Comparison of ENCODE assay signal across 8 cellular contexts in the genomic region with DNA sequence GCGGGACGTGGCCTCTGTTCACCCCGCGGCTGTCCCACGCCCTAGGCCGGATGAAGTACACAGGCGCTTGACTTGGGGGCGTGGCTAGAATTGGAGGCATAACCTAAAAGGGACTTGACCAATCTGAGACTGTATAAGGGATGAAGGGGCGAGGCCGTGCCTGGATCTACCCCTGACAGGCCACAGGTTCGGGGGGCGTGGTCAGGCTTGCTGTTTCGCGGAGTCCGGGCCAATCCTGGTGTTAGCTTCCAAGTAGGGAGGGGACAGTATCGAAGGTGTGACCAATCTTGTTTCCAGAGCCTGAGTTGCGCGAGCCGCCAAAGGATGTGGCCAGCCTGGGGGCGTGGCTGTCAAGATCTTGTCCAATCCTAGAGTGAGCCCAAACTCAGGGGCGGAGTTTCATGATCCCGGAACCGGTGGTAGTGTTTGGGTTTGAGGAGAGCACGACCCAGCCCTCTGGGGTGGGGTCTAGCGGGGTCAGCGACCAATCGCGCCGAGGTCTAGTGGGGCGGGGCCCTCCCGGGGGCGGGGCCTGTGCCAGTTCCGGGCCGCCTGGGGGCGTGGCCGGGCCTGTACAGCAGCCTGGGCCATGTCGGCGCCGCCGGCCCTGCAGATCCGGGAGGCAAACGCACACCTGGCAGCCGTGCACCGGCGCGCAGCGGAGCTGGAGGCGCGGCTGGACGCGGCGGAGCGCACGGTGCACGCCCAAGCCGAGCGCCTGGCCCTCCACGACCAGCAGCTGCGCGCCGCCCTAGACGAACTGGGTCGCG. TPM values are rescaled to one million over a fixed set of nuclear protein-coding genes. Genes with fewer than 3 reads are reported as not detected.
DNase-seq lines count a peak whose midpoint lies in the region; ATAC-seq lines count a peak whose summit lies in the region.

A gene with protein sequence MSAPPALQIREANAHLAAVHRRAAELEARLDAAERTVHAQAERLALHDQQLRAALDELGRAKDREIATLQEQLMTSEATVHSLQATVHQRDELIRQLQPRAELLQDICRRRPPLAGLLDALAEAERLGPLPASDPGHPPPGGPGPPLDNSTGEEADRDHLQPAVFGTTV (plus strand): TSS at position 571 of the 770 bp plus-strand sequence. CDS start 19 bp downstream, at position 590.

- peaks cover 26% of the 10 kb centered on the region for H3K36me3 Mint-ChIP-seq in effector memory CD8-positive, alpha-beta T cell (ENCODE audit: insufficient read depth)

- H3K27me3 Mint-ChIP-seq in effector memory CD8-positive, alpha-beta T cell = no peaks in the 10 kb centered on the region

- DNase-seq in COLO829 (ENCODE audit: low spot score) (peak; percentile 98), HT-29 (ENCODE audit: low spot score) (peak; percentile 98), medulla oblongata (ENCODE audit: extremely low spot score) (peak; percentile 100)
- peak; percentile 100 for DNase-seq in NK-92 treated with Interleukin-12 subunit alpha and Interleukin-12 subunit beta, amount 100 ng/mL, for 24 hours (lab: John Stamatoyannopoulos, UW)
- DNase-seq in activated CD8-positive, alpha-beta memory T cell treated with anti-CD3 and anti-CD28 coated beads for 48 hours (ENCODE audit: low read depth in 2 of 3, low spot score in 2 of 3) = peak; percentile 97 to 99 (median 98)
- DNase-seq in effector memory CD8-positive, alpha-beta T cell = peak; percentile 100
- peak; percentile 100 for DNase-seq in stimulated activated CD4-positive, alpha-beta T cell treated with anti-CD3 and anti-CD28 coated beads, TNF-alpha, amount 100 ng/mL, for 48 hours (ENCODE audit: low read depth in 3 of 3)

- H3K4me3 Mint-ChIP-seq in effector memory CD8-positive, alpha-beta T cell = peak within 1 kb of the TSS; percentile 94 to 95

- peaks cover 22 to 30% of the 10 kb centered on the region in 2 donors for H3K4me1 Mint-ChIP-seq in effector memory CD8-positive, alpha-beta T cell (ENCODE audit: low read depth in 2 of 2)

- no peaks in the 10 kb centered on the region for H3K9me3 Mint-ChIP-seq in effector memory CD8-positive, alpha-beta T cell

- peak within 1 kb of the TSS; percentile 95 to 98 for H3K27ac Mint-ChIP-seq in effector memory CD8-positive, alpha-beta T cell

- ATAC-seq in GM21360 (IDR thresholded peaks at IDR 0.05; ENCODE audit: unreplicated experiment) = peak; percentile 69
- ATAC-seq in effector memory CD8-positive, alpha-beta T cell (replicated peaks) = peak; percentile 72

RNA-seq across cellular contexts. Expression of the gene that starts here (rescaled TPM):
- total RNA-seq in HT-29 (2014; rRNA removed; shearing (Covaris generic)) = 3.5 and 6.0 TPM in 2 replicates

Comparison
In these comparisons a context has a peak if more than half of its experiments do, and no peak if none do; other contexts are left out.
1. Peak in every context shown above with its lines: DNase-seq and ATAC-seq.